8 cellular contexts compared by ENCODE assay signal in the genomic region with DNA sequence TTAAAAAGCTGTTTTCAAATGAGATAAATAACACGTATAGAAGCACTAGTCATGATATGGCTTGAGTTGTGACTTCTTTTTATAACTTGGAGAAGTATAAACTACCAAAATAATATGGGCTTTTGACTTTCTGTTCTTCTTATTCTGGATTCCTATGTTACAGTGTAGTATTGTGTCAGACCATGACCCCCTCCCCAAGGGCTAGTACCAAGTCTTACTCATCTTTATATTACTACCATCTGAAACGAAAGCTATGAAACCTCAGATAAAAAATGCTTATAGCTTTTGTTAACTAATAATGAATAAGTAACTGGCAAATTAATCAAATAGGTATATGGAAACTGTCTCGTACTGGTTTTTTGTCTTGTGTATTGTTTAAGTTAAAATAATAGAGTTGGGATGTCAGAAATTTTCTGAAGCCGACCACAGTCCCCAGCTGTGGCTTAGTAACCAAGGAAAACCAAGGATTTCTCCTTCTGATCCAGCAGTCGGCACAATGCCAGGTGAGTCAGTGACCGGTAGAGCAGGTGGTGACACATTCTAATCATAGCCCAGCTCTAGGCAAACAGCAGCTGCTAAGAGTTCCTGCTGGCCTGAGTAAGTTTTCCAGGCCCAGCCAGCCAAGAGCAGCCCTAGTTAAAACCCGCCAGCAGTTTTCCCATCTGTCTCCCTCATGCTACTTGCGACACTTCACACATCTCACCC.
A peak's percentile ranks its signal among the peaks of the same experiment; 100 is the strongest.
DNase-seq lines count a peak whose midpoint lies in the region; ATAC-seq, FAIRE-seq and TF ChIP-seq lines count a peak whose summit lies in the region.

No MANE protein-coding gene starts in this region.

- H3K27ac ChIP-seq in psoas muscle: no peak overlapping the region

- H3K9me3 ChIP-seq in psoas muscle: no peaks in the 10 kb centered on the region

- H3K36me3 Mint-ChIP-seq in osteocyte (ENCODE audit: unreplicated experiment): no peaks in the 10 kb centered on the region
- H3K36me3 Mint-ChIP-seq in activated CD4-positive, alpha-beta T cell treated with anti-CD3 and anti-CD28 coated beads, Interleukin-2, amount 10 ng/mL, durations not matched to agents 24 days and 14 days (ENCODE audit: low read depth): no peaks in the 10 kb centered on the region

- H3K9me3 Mint-ChIP-seq in osteocyte (ENCODE audit: unreplicated experiment): no peaks in the 10 kb centered on the region
- H3K9me3 Mint-ChIP-seq in activated CD4-positive, alpha-beta T cell treated with anti-CD3 and anti-CD28 coated beads, Interleukin-2, amount 10 ng/mL, durations not matched to agents 24 days and 14 days: no peaks in the 10 kb centered on the region

- no peaks in the 10 kb centered on the region for H3K36me3 ChIP-seq in psoas muscle (ENCODE audit: insufficient read depth in 1 of 2, low read depth in 1 of 2)

- peak; percentile 89 to 96 (median 94) for ATAC-seq in psoas muscle

- no peak for TF ChIP-seq POLR2A in GM12892 (IDR thresholded peaks at IDR 0.05; ENCODE audit: low read depth, low read length)

- H3K27me3 ChIP-seq in psoas muscle (ENCODE audit: insufficient read depth in 3 of 3, low read length in 2 of 3): peaks cover 0 to 4% (median 0%) of the 10 kb centered on the region in 3 donors

- peaks cover 3% of the 10 kb centered on the region for H3K27me3 Mint-ChIP-seq in osteocyte (ENCODE audit: unreplicated experiment)
- H3K27me3 Mint-ChIP-seq in activated CD4-positive, alpha-beta T cell treated with anti-CD3 and anti-CD28 coated beads, Interleukin-2, amount 10 ng/mL, durations not matched to agents 24 days and 14 days: no peaks in the 10 kb centered on the region

- H3K4me1 ChIP-seq in psoas muscle: no peaks in the 10 kb centered on the region

- H3K4me3 ChIP-seq in psoas muscle: no peak overlapping the region

- H3K27ac Mint-ChIP-seq in osteocyte (ENCODE audit: unreplicated experiment): no peak overlapping the region
- H3K27ac Mint-ChIP-seq in activated CD4-positive, alpha-beta T cell treated with anti-CD3 and anti-CD28 coated beads, Interleukin-2, amount 10 ng/mL, durations not matched to agents 24 days and 14 days: no peak overlapping the region

- intact Hi-C loops in psoas muscle (cut with DNase I): no loop called here
- intact Hi-C loops in activated CD4-positive, alpha-beta T cell treated with anti-CD3 and anti-CD28 coated beads, Interleukin-2, amount 10 ng/mL, durations not matched to agents 24 days and 14 days (cut with micrococcal nuclease): no loop called here

- no peak for TF ChIP-seq CTCF in psoas muscle (IDR thresholded peaks at IDR 0.05)
- TF ChIP-seq CTCF in osteocyte (IDR thresholded peaks at IDR 0.05): no peak

- no peak overlapping the region for H3K4me3 Mint-ChIP-seq in osteocyte (ENCODE audit: unreplicated experiment)
- H3K4me3 Mint-ChIP-seq in activated CD4-positive, alpha-beta T cell treated with anti-CD3 and anti-CD28 coated beads, Interleukin-2, amount 10 ng/mL, durations not matched to agents 24 days and 14 days: no peak overlapping the region

- FAIRE-seq in GM12892 (lab: Jason Lieb, UNC): peak; percentile 62

- 19 to 36% (median 21%) methylated on average over 8 of the region's 8 CpGs for WGBS in psoas muscle, 3 donors

- H3K4me1 Mint-ChIP-seq in osteocyte (ENCODE audit: unreplicated experiment): no peaks in the 10 kb centered on the region
- no peaks in the 10 kb centered on the region for H3K4me1 Mint-ChIP-seq in activated CD4-positive, alpha-beta T cell treated with anti-CD3 and anti-CD28 coated beads, Interleukin-2, amount 10 ng/mL, durations not matched to agents 24 days and 14 days

- no peak for DNase-seq in GM12892 (ENCODE audit: insufficient read length)
- peak; percentile 89 to 96 for DNase-seq in NCI-H524 (lab: John Stamatoyannopoulos, UW)
- peak; percentile 17 for DNase-seq in epidermal melanocyte (ENCODE audit: insufficient read length, low spot score)
- peak; percentile 60 to 81 for DNase-seq in psoas muscle
- DNase-seq in osteocyte (ENCODE audit: extremely low spot score, unreplicated experiment): no peak
- no peak for DNase-seq in activated CD4-positive, alpha-beta T cell treated with anti-CD3 and anti-CD28 coated beads, Interleukin-2, amount 10 ng/mL, durations not matched to agents 24 days and 14 days
- DNase-seq in pons (ENCODE audit: low spot score): no peak
- no peak for DNase-seq in stimulated activated CD4-positive, alpha-beta T cell treated with anti-CD3 and anti-CD28 coated beads, Interleukin-2, amount 100 ng/mL, for 48 hours

Comparison
In these comparisons a context has a peak if more than half of its experiments do, and no peak if none do; other contexts are left out.
1. DNase-seq: peak in NCI-H524 (2 of 2), epidermal melanocyte (single experiment) and psoas muscle (2 of 2); none in GM12892 (single experiment), osteocyte (single experiment), activated CD4-positive, alpha-beta T cell treated with anti-CD3 and anti-CD28 coated beads, Interleukin-2, amount 10 ng/mL, durations not matched to agents 24 days and 14 days (single experiment), pons (single experiment) and stimulated activated CD4-positive, alpha-beta T cell treated with anti-CD3 and anti-CD28 coated beads, Interleukin-2, amount 100 ng/mL, for 48 hours (0 of 2).